ENCODE assay signal across 15 cellular contexts in genomic region chr1:161206411-161207140, GRCh38. TPM values are rescaled to one million over a fixed set of nuclear protein-coding genes. Genes with fewer than 3 reads are reported as not detected.
DNase-seq lines count a peak whose midpoint lies in the region; ATAC-seq and TF ChIP-seq lines count a peak whose summit lies in the region.
"Had no signal": no experiment of that assay in that cellular context is flagged by ENCODE, and none has a peak within 500 bp of the region (broad histone marks: within the 10 kb centered on the region; RNA-seq: fewer than 3 reads in every experiment).

No MANE protein-coding gene starts in this region.

- no peak for TF ChIP-seq CTCF in endodermal cell (conservative IDR thresholded peaks at IDR 0.05)
- TF ChIP-seq CTCF in lower lobe of right lung (IDR thresholded peaks at IDR 0.05) = no peak
- no peak for TF ChIP-seq CTCF in thyroid gland (IDR thresholded peaks at IDR 0.05)
- no peak for TF ChIP-seq CTCF in PC-3 (conservative IDR thresholded peaks at IDR 0.05; ENCODE audit: low read depth, low read length)
- TF ChIP-seq CTCF in CD8-positive, alpha-beta T cell (IDR thresholded peaks at IDR 0.05) = no peak

- DNase-seq in activated T-cell treated with anti-CD3 and anti-CD28 coated beads, Interleukin-2, amount 50 U/mL, for 24 hours = no peak
- no peak for DNase-seq in activated T-cell treated with anti-CD3 and anti-CD28 coated beads, Interleukin-2, amount 50 U/mL, for 48 hours
- DNase-seq in endodermal cell (no peak), lower lobe of right lung (no peak), thyroid gland (no peak), PC-3 (no peak)
- DNase-seq in CD8-positive, alpha-beta T cell = no peak
- DNase-seq: ACHN; activated T-cell treated with anti-CD3 and anti-CD28 coated beads, Interleukin-2, amount 50 U/mL, for 72 hours; cerebellar nuclear complex; retina; tibial artery had no signal

- no peak overlapping the region for H3K4me3 ChIP-seq in endodermal cell (ENCODE audit: low read length)
- H3K4me3 ChIP-seq in lower lobe of right lung = no peak overlapping the region
- no peak overlapping the region for H3K4me3 ChIP-seq in thyroid gland (replicated peaks in 1 of 3)
- no peak overlapping the region for H3K4me3 ChIP-seq in PC-3 (ENCODE audit: low read length)
- H3K4me3 ChIP-seq in CD8-positive, alpha-beta T cell (ENCODE audit: low read depth, low read length) = no peak overlapping the region
- H3K4me3 ChIP-seq: tibial artery had no signal

- peaks cover 3% of the 10 kb centered on the region for H3F3A ChIP-seq in PC-3 (ENCODE audit: low read length, unreplicated experiment)

- POLR2A ChIA-PET in PC-3 (lab: Charles Lee; ENCODE audit: unreplicated experiment) = no interaction called here
- POLR2A ChIA-PET in CD8-positive, alpha-beta T cell (lab: Charles Lee) = interaction anchor here (1.2 to 6.4 kb wide), 5 partner anchors 11 to 74 kb away, joined by 3 to 50 read pairs (median 5); partner anchors contain the start of genes DEDD, FCER1G and TOMM40L

- intact Hi-C loops in lower lobe of right lung (cut with DNase I) (no loop called here), thyroid gland (cut with DNase I) (no loop called here), PC-3 (cut with micrococcal nuclease) (loop anchor here (5.0 kb wide), 1 partner anchor 166 kb away; no protein-coding TSS in a partner anchor)
- intact Hi-C loops in CD8-positive, alpha-beta T cell (cut with DNase I, micrococcal nuclease) = loop anchor here in 1 of 2 experiments (10.0 kb wide), 1 partner anchor 862 kb away; the partner anchor contains the start of genes COPA and NCSTN

- no peaks in the 10 kb centered on the region for H3K27me3 Mint-ChIP-seq in activated T-cell treated with anti-CD3 and anti-CD28 coated beads, Interleukin-2, amount 50 U/mL, for 24 hours
- no peaks in the 10 kb centered on the region for H3K27me3 Mint-ChIP-seq in endodermal cell (ENCODE audit: insufficient read depth)
- H3K27me3 Mint-ChIP-seq in CD8-positive, alpha-beta T cell (ENCODE audit: low read depth) = no peaks in the 10 kb centered on the region

- H3K4me1 ChIP-seq in endodermal cell (ENCODE audit: control insufficient read depth, insufficient read depth, low read length) = peaks cover 7% of the 10 kb centered on the region
- H3K4me1 ChIP-seq in lower lobe of right lung = peaks cover 73% of the 10 kb centered on the region
- H3K4me1 ChIP-seq in thyroid gland = peaks cover 11 to 28% of the 10 kb centered on the region in 2 donors
- H3K4me1 ChIP-seq in PC-3 (ENCODE audit: insufficient read depth, low read length) = peaks cover 9% of the 10 kb centered on the region
- peaks cover 42% of the 10 kb centered on the region for H3K4me1 ChIP-seq in CD8-positive, alpha-beta T cell (ENCODE audit: insufficient read depth, low read length)

- H3K36me3 Mint-ChIP-seq in activated T-cell treated with anti-CD3 and anti-CD28 coated beads, Interleukin-2, amount 50 U/mL, for 24 hours (ENCODE audit: low read depth) = peaks cover 81% of the 10 kb centered on the region
- H3K36me3 Mint-ChIP-seq in endodermal cell (ENCODE audit: low read depth) = peaks cover 60% of the 10 kb centered on the region
- peaks cover 76% of the 10 kb centered on the region for H3K36me3 Mint-ChIP-seq in CD8-positive, alpha-beta T cell

- H4K20me1 ChIP-seq in PC-3 (ENCODE audit: low read length) = no peaks in the 10 kb centered on the region

- H3K4me3 Mint-ChIP-seq in activated T-cell treated with anti-CD3 and anti-CD28 coated beads, Interleukin-2, amount 50 U/mL, for 24 hours = no peak overlapping the region
- no peak overlapping the region for H3K4me3 Mint-ChIP-seq in endodermal cell
- no peak overlapping the region for H3K4me3 Mint-ChIP-seq in CD8-positive, alpha-beta T cell
- H3K4me3 Mint-ChIP-seq: activated T-cell treated with anti-CD3 and anti-CD28 coated beads, Interleukin-2, amount 50 U/mL, for 72 hours had no signal

- 93 to 96% methylated on average over 7 to 12 of the region's 12 CpGs for WGBS in endodermal cell (ENCODE audit: insufficient coverage in 1 of 2, insufficient read length in 1 of 2), 2 experiments
- WGBS in thyroid gland, 2 donors = 84 to 86% methylated on average over 12 of the region's 12 CpGs

- peaks cover 56% of the 10 kb centered on the region for H3K4me1 Mint-ChIP-seq in activated T-cell treated with anti-CD3 and anti-CD28 coated beads, Interleukin-2, amount 50 U/mL, for 24 hours (ENCODE audit: low read depth)
- H3K4me1 Mint-ChIP-seq in endodermal cell = peaks cover 11% of the 10 kb centered on the region
- peaks cover 56% of the 10 kb centered on the region for H3K4me1 Mint-ChIP-seq in CD8-positive, alpha-beta T cell (ENCODE audit: low read depth)

- H3K9me3 Mint-ChIP-seq in activated T-cell treated with anti-CD3 and anti-CD28 coated beads, Interleukin-2, amount 50 U/mL, for 24 hours = no peaks in the 10 kb centered on the region
- H3K9me3 Mint-ChIP-seq in endodermal cell = no peaks in the 10 kb centered on the region
- H3K9me3 Mint-ChIP-seq in CD8-positive, alpha-beta T cell = no peaks in the 10 kb centered on the region
- H3K9me3 Mint-ChIP-seq: activated T-cell treated with anti-CD3 and anti-CD28 coated beads, Interleukin-2, amount 50 U/mL, for 72 hours had no signal

- no peak for TF ChIP-seq POLR2A in thyroid gland (IDR thresholded peaks at IDR 0.05)

- H3K4me2 ChIP-seq in PC-3 (ENCODE audit: low read length) = no peak overlapping the region

- BruUV-seq in PC-3 (replicated peaks; lab: Mats Ljungman, UMichigan) = no TSS peak

- H3K27ac ChIP-seq in endodermal cell (ENCODE audit: low read depth, low read length) = no peak overlapping the region
- H3K27ac ChIP-seq in lower lobe of right lung = peak overlapping the region; percentile 63
- H3K27ac ChIP-seq in thyroid gland = peak overlapping the region; percentile 26 to 74 (median 67)
- no peak overlapping the region for H3K27ac ChIP-seq in PC-3 (ENCODE audit: low read length)
- H3K27ac ChIP-seq in CD8-positive, alpha-beta T cell (ENCODE audit: low read depth, low read length) = no peak overlapping the region
- H3K27ac ChIP-seq: tibial artery had no signal

- H3K79me2 ChIP-seq in PC-3 (ENCODE audit: low read length) = peaks cover 29% of the 10 kb centered on the region

- no peak for ATAC-seq in lower lobe of right lung
- no peak for ATAC-seq in PC-3
- ATAC-seq in CD8-positive, alpha-beta T cell = no peak
- ATAC-seq in GM21515 (IDR thresholded peaks at IDR 0.05; ENCODE audit: unreplicated experiment) = no peak
- ATAC-seq: activated T-cell treated with anti-CD3 and anti-CD28 coated beads, Interleukin-2, amount 50 U/mL, for 72 hours had no signal

- H3K9ac ChIP-seq in endodermal cell (ENCODE audit: extremely low read depth, low read length, poor library complexity, severe bottlenecking) (no peak overlapping the region), PC-3 (ENCODE audit: low read length) (no peak overlapping the region)

- no peaks in the 10 kb centered on the region for H3K27me3 ChIP-seq in endodermal cell (ENCODE audit: control insufficient read depth, insufficient read depth, low read length, poor library complexity, severe bottlenecking)
- H3K27me3 ChIP-seq in lower lobe of right lung (ENCODE audit: low read depth) = no peaks in the 10 kb centered on the region
- no peaks in the 10 kb centered on the region for H3K27me3 ChIP-seq in thyroid gland
- no peaks in the 10 kb centered on the region for H3K27me3 ChIP-seq in PC-3 (ENCODE audit: low read length)
- H3K27me3 ChIP-seq in CD8-positive, alpha-beta T cell (ENCODE audit: insufficient read depth, low read length) = no peaks in the 10 kb centered on the region
- H3K27me3 ChIP-seq: tibial artery had no signal

- peak overlapping the region; percentile 71 for H3K27ac Mint-ChIP-seq in activated T-cell treated with anti-CD3 and anti-CD28 coated beads, Interleukin-2, amount 50 U/mL, for 24 hours
- peak overlapping the region; percentile 30 for H3K27ac Mint-ChIP-seq in endodermal cell
- H3K27ac Mint-ChIP-seq in CD8-positive, alpha-beta T cell = no peak overlapping the region
- H3K27ac Mint-ChIP-seq: activated T-cell treated with anti-CD3 and anti-CD28 coated beads, Interleukin-2, amount 50 U/mL, for 72 hours had no signal

- no peaks in the 10 kb centered on the region for H3K9me2 ChIP-seq in PC-3 (replicated peaks; ENCODE audit: low read length)

- peaks cover 66% of the 10 kb centered on the region for H3K36me3 ChIP-seq in endodermal cell (ENCODE audit: control insufficient read depth, insufficient read depth, low read length)
- peaks cover 80% of the 10 kb centered on the region for H3K36me3 ChIP-seq in lower lobe of right lung
- peaks cover 40 to 52% of the 10 kb centered on the region in 2 donors for H3K36me3 ChIP-seq in thyroid gland
- H3K36me3 ChIP-seq in PC-3 (ENCODE audit: low read depth, low read length) = peaks cover 48% of the 10 kb centered on the region
- peaks cover 34% of the 10 kb centered on the region for H3K36me3 ChIP-seq in CD8-positive, alpha-beta T cell (ENCODE audit: insufficient read depth, low read length)

- CTCF ChIA-PET in PC-3 (lab: Charles Lee) = interaction anchor here (0.8 kb wide), 1 partner anchor 19 kb away, joined by 3 read pairs; the partner anchor contains the start of gene TOMM40L
- CTCF ChIA-PET in CD8-positive, alpha-beta T cell (lab: Charles Lee) = interaction anchor here (1.2 to 13.8 kb wide), 8 partner anchors 12 to 178 kb away, joined by 3 to 124 read pairs (median 7); partner anchors contain the start of genes APOA2, PPOX and TOMM40L

- H3K9me3 ChIP-seq in endodermal cell (ENCODE audit: control insufficient read depth, low read length) (no peaks in the 10 kb centered on the region), lower lobe of right lung (no peaks in the 10 kb centered on the region), thyroid gland (no peaks in the 10 kb centered on the region), PC-3 (ENCODE audit: low read length) (no peaks in the 10 kb centered on the region)
- H3K9me3 ChIP-seq in CD8-positive, alpha-beta T cell (ENCODE audit: low read length) = no peaks in the 10 kb centered on the region
- H3K9me3 ChIP-seq: tibial artery had no signal

- H2AFZ ChIP-seq in PC-3 (ENCODE audit: low read length) = no peak overlapping the region

RNA-seq across cellular contexts. Expression of gene NDUFS2, which starts 4.4 kb away (rescaled TPM):
- total RNA-seq in endodermal cell (10 to 100 TPM; 83.5 to 100.0 TPM), lower lobe of right lung (66.3 TPM), thyroid gland (100 to 1,000 TPM in 2 of 4 donors, 10 to 100 TPM in 2; 75.4 to 122 (median 99.9) TPM), PC-3 (2014; rRNA removed) (168 TPM in 2 replicates)
- polyA plus RNA-seq in endodermal cell (2013, experiment 1 of 2) = 130 TPM
- 112 TPM for polyA plus RNA-seq in endodermal cell (2013, experiment 2 of 2)
- 10 to 100 TPM; 53.0 to 63.4 TPM for total RNA-seq in CD8-positive, alpha-beta T cell

RNA-seq across cellular contexts. Expression of gene ADAMTS4, which starts 7.7 kb away (rescaled TPM):
- total RNA-seq in endodermal cell (1 to 10 TPM; 4.4 to 9.6 TPM), lower lobe of right lung (1.4 TPM), thyroid gland (10 to 100 TPM in 1 of 4 donors, 1 to 10 TPM in 3; 4.6 to 24.4 (median 9.4) TPM), PC-3 (2014; rRNA removed) (0.52 TPM in 1 of 2 replicates, not detected in the other)
- 5.7 TPM for polyA plus RNA-seq in endodermal cell (2013, experiment 1 of 2)
- 4.6 TPM for polyA plus RNA-seq in endodermal cell (2013, experiment 2 of 2)
- under 1 TPM; 0.22 to 0.56 TPM for total RNA-seq in CD8-positive, alpha-beta T cell

RNA-seq across cellular contexts. Expression of gene FCER1G, which starts 8.5 kb away (rescaled TPM):
- under 1 TPM; 0.68 to 0.69 TPM for total RNA-seq in endodermal cell
- not detected for polyA plus RNA-seq in endodermal cell (2013, experiment 1 of 2)
- not detected for polyA plus RNA-seq in endodermal cell (2013, experiment 2 of 2)
- 283 TPM for total RNA-seq in lower lobe of right lung
- 10 to 100 TPM; 16.3 to 70.9 (median 22.3) TPM for total RNA-seq in thyroid gland
- not detected in 2 replicates for total RNA-seq in PC-3 (2014; rRNA removed)
- 1 to 10 TPM in 1 of 2 experiments, under 1 TPM in 1; 0.67 to 1.4 TPM for total RNA-seq in CD8-positive, alpha-beta T cell
- total RNA-seq: lung microvascular endothelial cell, NCI-H460 had no signal

RNA-seq across cellular contexts. Expression of gene APOA2, which starts 16.9 kb away (rescaled TPM):
- total RNA-seq in endodermal cell (100 to 1,000 TPM; 268 to 396 TPM), lower lobe of right lung (not detected), thyroid gland (not detected), PC-3 (2014; rRNA removed) (not detected in 2 replicates)
- 149 TPM for polyA plus RNA-seq in endodermal cell (2013, experiment 1 of 2)
- polyA plus RNA-seq in endodermal cell (2013, experiment 2 of 2) = 136 TPM
- not detected for total RNA-seq in CD8-positive, alpha-beta T cell
- total RNA-seq: activated T-cell treated with anti-CD3 and anti-CD28 coated beads, Interleukin-2, amount 50 U/mL, for 72 hours; lung microvascular endothelial cell; NCI-H460 had no signal

RNA-seq across cellular contexts. Expression of gene TOMM40L, which starts 19.3 kb away (rescaled TPM):
- total RNA-seq in endodermal cell (10 to 100 TPM in 1 of 2 donors, 1 to 10 TPM in 1; 9.0 to 11.6 TPM), lower lobe of right lung (11.6 TPM), thyroid gland (10 to 100 TPM in 1 of 4 donors, 1 to 10 TPM in 3; 7.0 to 12.4 (median 8.3) TPM), PC-3 (2014; rRNA removed) (23.2 and 26.1 TPM in 2 replicates)
- 9.8 TPM for polyA plus RNA-seq in endodermal cell (2013, experiment 1 of 2)
- polyA plus RNA-seq in endodermal cell (2013, experiment 2 of 2) = 10.6 TPM
- 1 to 10 TPM; 4.7 to 4.9 TPM for total RNA-seq in CD8-positive, alpha-beta T cell

Comparison
In these comparisons a context has a peak if more than half of its experiments do, and no peak if none do; other contexts are left out.
1. H3K27ac ChIP-seq: peak in lower lobe of right lung (single experiment) and thyroid gland (3 of 3); none in endodermal cell (single experiment), PC-3 (single experiment) and CD8-positive, alpha-beta T cell (single experiment).
2. RNA of gene FCER1G, which starts 8.5 kb away (total RNA-seq): 283 TPM in lower lobe of right lung (single experiment) and 16.3 to 70.9 TPM in thyroid gland; 0.67 to 1.4 TPM in CD8-positive, alpha-beta T cell, 0.68 to 0.69 TPM in endodermal cell and not detected in PC-3; every median in the first group is over 4 times any median in the second.